In genomic region chr12:106657499-106657898, GRCh38 we compare ENCODE assay signal across 17 cellular contexts.
DNase-seq lines count a peak whose midpoint lies in the region; ATAC-seq and TF ChIP-seq lines count a peak whose summit lies in the region.
"Had no signal": no experiment of that assay in that cellular context is flagged by ENCODE, and none has a peak within 500 bp of the region (broad histone marks: within the 10 kb centered on the region; RNA-seq: fewer than 3 reads in every experiment).

No MANE protein-coding gene starts in this region.

- H3K4me3 ChIP-seq in heart left ventricle (no peak overlapping the region), BLaER1 (no peak overlapping the region), upper lobe of left lung (no peak overlapping the region)
- H3K4me3 ChIP-seq: A549 had no signal

- peaks cover 0 to 9% (median 0%) of the 10 kb centered on the region in 9 donors for H3K27me3 ChIP-seq in heart left ventricle
- H3K27me3 ChIP-seq in BLaER1: no peaks in the 10 kb centered on the region
- peaks cover 0 to 4% (median 0%) of the 10 kb centered on the region in 4 donors for H3K27me3 ChIP-seq in upper lobe of left lung

- peaks cover 0 to 23% (median 0%) of the 10 kb centered on the region in 12 donors for H3K9me3 ChIP-seq in heart left ventricle
- H3K9me3 ChIP-seq in BLaER1: peaks cover 30% of the 10 kb centered on the region
- H3K9me3 ChIP-seq in upper lobe of left lung: peaks cover 0 to 5% (median 4%) of the 10 kb centered on the region in 4 donors

- H3K27ac ChIP-seq in heart left ventricle (no peak overlapping the region), BLaER1 (peak overlapping the region; percentile 84; the same call in 1 of the 2 replicates), upper lobe of left lung (no peak overlapping the region)
- H3K27ac ChIP-seq: 22Rv1, A549, C4-2B had no signal

- intact Hi-C loops in Right ventricle myocardium inferior (cut with DNase I) (no loop called here), heart left ventricle (cut with DNase I) (no loop called here)

- no peak for TF ChIP-seq CTCF in heart left ventricle (IDR thresholded peaks at IDR 0.05)
- TF ChIP-seq CTCF in upper lobe of left lung (IDR thresholded peaks at IDR 0.05): no peak

- no peak for TF ChIP-seq EP300 in upper lobe of left lung (IDR thresholded peaks at IDR 0.05)

- DNase-seq in Right ventricle myocardium inferior (ENCODE audit: missing footprints) (no peak), heart left ventricle (no peak), NCI-H226 (peak; percentile 14), putamen (ENCODE audit: low spot score) (peak; percentile 64), upper lobe of left lung (no peak), NCI-H345 (lab: John Stamatoyannopoulos, UW) (no peak)
- DNase-seq: AML-193; Caco-2; Calu3; CD4-positive, alpha-beta T cell; CD8-positive, alpha-beta T cell; DMS79 treated with DMSO at 0.1 percent for 48 hours; GF-D8 had no signal

- TF ChIP-seq POLR2A in heart left ventricle (IDR thresholded peaks at IDR 0.05) (no peak), upper lobe of left lung (IDR thresholded peaks at IDR 0.05) (no peak)

- H3K4me1 ChIP-seq in heart left ventricle: no peaks in the 10 kb centered on the region
- peaks cover 50% of the 10 kb centered on the region for H3K4me1 ChIP-seq in BLaER1
- H3K4me1 ChIP-seq in upper lobe of left lung: no peaks in the 10 kb centered on the region
- H3K4me1 ChIP-seq: Caco-2 had no signal

- H3K36me3 ChIP-seq in heart left ventricle (no peaks in the 10 kb centered on the region), BLaER1 (peaks cover 7% of the 10 kb centered on the region; the same call in 1 of the 2 replicates), upper lobe of left lung (no peaks in the 10 kb centered on the region)

- no peaks in the 10 kb centered on the region for H4K20me1 ChIP-seq in BLaER1

- H3K9ac ChIP-seq in BLaER1: no peak overlapping the region

- WGBS in heart left ventricle, 4 donors: 61 to 67% (median 65%) methylated on average over 2 of the region's 2 CpGs
- WGBS in upper lobe of left lung, 2 donors: 64 to 72% methylated on average over 2 of the region's 2 CpGs

- peak overlapping the region; percentile 77 for H3K4me2 ChIP-seq in BLaER1
- H3K4me2 ChIP-seq: A549 had no signal

- peak; percentile 26 for ATAC-seq in Right ventricle myocardium inferior
- ATAC-seq in heart left ventricle: no peak
- no peak for ATAC-seq in upper lobe of left lung (ENCODE audit: low FRiP score in 2 of 2)
- ATAC-seq: A549; CD8-positive, alpha-beta T cell had no signal

Comparison
In these comparisons a context has a peak if more than half of its experiments do, and no peak if none do; other contexts are left out.
1. DNase-seq: peak in NCI-H226 (single experiment) and putamen (single experiment); none in Right ventricle myocardium inferior (single experiment), heart left ventricle (0 of 5), upper lobe of left lung (0 of 2) and NCI-H345 (single experiment).